In genomic region chr18:9701604-9702324, GRCh38 we compare ENCODE assay signal across 15 cellular contexts. TPM values are rescaled to one million over a fixed set of nuclear protein-coding genes. Genes with fewer than 3 reads are reported as not detected.
DNase-seq lines count a peak whose midpoint lies in the region; ATAC-seq and TF ChIP-seq lines count a peak whose summit lies in the region.
"Had no signal": no experiment of that assay in that cellular context is flagged by ENCODE, and none has a peak within 500 bp of the region (broad histone marks: within the 10 kb centered on the region; RNA-seq: fewer than 3 reads in every experiment).

No MANE protein-coding gene starts in this region.

- peak; percentile 66 for DNase-seq in activated CD4-positive, alpha-beta memory T cell treated with anti-CD3 and anti-CD28 coated beads for 36 hours
- DNase-seq in activated CD4-positive, alpha-beta memory T cell treated with anti-CD3 and anti-CD28 coated beads, Interleukin-2, amount 10 ng/mL, durations not matched to agents 7 days and 5 days = no peak
- DNase-seq in RWPE2 (ENCODE audit: low spot score) (no peak), memory B cell (ENCODE audit: low spot score in 2 of 2) (no peak), body of pancreas (no peak)
- DNase-seq: ACHN, DMS79 treated with DMSO at 0.1 percent for 48 hours, mesenchymal stem cell, NCI-H1436, psoas muscle, T-helper 17 cell, thyroid gland had no signal

- H3K27me3 Mint-ChIP-seq in activated CD4-positive, alpha-beta memory T cell treated with anti-CD3 and anti-CD28 coated beads for 36 hours = peaks cover 40% of the 10 kb centered on the region
- H3K27me3 Mint-ChIP-seq in activated CD4-positive, alpha-beta memory T cell treated with anti-CD3 and anti-CD28 coated beads, Interleukin-2, amount 10 ng/mL, durations not matched to agents 7 days and 5 days = peaks cover 52% of the 10 kb centered on the region
- H3K27me3 Mint-ChIP-seq in memory B cell = no peaks in the 10 kb centered on the region

- H3K27ac ChIP-seq in RWPE2 (ENCODE audit: poor library complexity, severe bottlenecking) (no peak overlapping the region), body of pancreas (peak overlapping the region in 1 of 4 donors; percentile 32)
- H3K27ac ChIP-seq: psoas muscle had no signal

- CTCF ChIA-PET in activated CD4-positive, alpha-beta memory T cell treated with anti-CD3 and anti-CD28 coated beads for 36 hours (lab: Charles Lee) = no interaction called here
- CTCF ChIA-PET in activated CD4-positive, alpha-beta memory T cell treated with anti-CD3 and anti-CD28 coated beads, Interleukin-2, amount 10 ng/mL, durations not matched to agents 7 days and 5 days (lab: Charles Lee) = no interaction called here

- ATAC-seq in GM21360 (IDR thresholded peaks at IDR 0.05; ENCODE audit: unreplicated experiment) (peak; percentile 36), RWPE2 (ENCODE audit: low read depth) (peak; percentile 42; the same call in 1 of the 3 replicates), memory B cell (ENCODE audit: low read depth) (peak; percentile 71), GM21381 (IDR thresholded peaks at IDR 0.05; ENCODE audit: unreplicated experiment) (no peak), body of pancreas (no peak), HG03135 (IDR thresholded peaks at IDR 0.05; ENCODE audit: unreplicated experiment) (no peak)
- ATAC-seq: psoas muscle, T-helper 17 cell had no signal

- no peaks in the 10 kb centered on the region for H3K36me3 ChIP-seq in RWPE2 (ENCODE audit: low read depth)
- no peaks in the 10 kb centered on the region for H3K36me3 ChIP-seq in body of pancreas (replicated peaks in 1 of 2; ENCODE audit: insufficient read depth in 1 of 2, low read depth in 2 of 2)
- H3K36me3 ChIP-seq: thyroid gland had no signal

- POLR2A ChIA-PET in activated CD4-positive, alpha-beta memory T cell treated with anti-CD3 and anti-CD28 coated beads for 36 hours (lab: Charles Lee) = no interaction called here
- POLR2A ChIA-PET in activated CD4-positive, alpha-beta memory T cell treated with anti-CD3 and anti-CD28 coated beads, Interleukin-2, amount 10 ng/mL, durations not matched to agents 7 days and 5 days (lab: Charles Lee) = no interaction called here

- no peak for TF ChIP-seq POLR2A in body of pancreas (IDR thresholded peaks at IDR 0.05)

- peaks cover 17% of the 10 kb centered on the region for H3K4me1 Mint-ChIP-seq in activated CD4-positive, alpha-beta memory T cell treated with anti-CD3 and anti-CD28 coated beads for 36 hours (ENCODE audit: low read depth)
- H3K4me1 Mint-ChIP-seq in activated CD4-positive, alpha-beta memory T cell treated with anti-CD3 and anti-CD28 coated beads, Interleukin-2, amount 10 ng/mL, durations not matched to agents 7 days and 5 days = peaks cover 13% of the 10 kb centered on the region
- H3K4me1 Mint-ChIP-seq in memory B cell = peaks cover 23% of the 10 kb centered on the region

- no peaks in the 10 kb centered on the region for H3K9me3 Mint-ChIP-seq in activated CD4-positive, alpha-beta memory T cell treated with anti-CD3 and anti-CD28 coated beads for 36 hours
- H3K9me3 Mint-ChIP-seq in activated CD4-positive, alpha-beta memory T cell treated with anti-CD3 and anti-CD28 coated beads, Interleukin-2, amount 10 ng/mL, durations not matched to agents 7 days and 5 days = no peaks in the 10 kb centered on the region
- H3K9me3 Mint-ChIP-seq in memory B cell = no peaks in the 10 kb centered on the region

- H3K4me3 ChIP-seq in RWPE2 (ENCODE audit: severe bottlenecking) (no peak overlapping the region), body of pancreas (no peak overlapping the region)
- H3K4me3 ChIP-seq: psoas muscle, thyroid gland had no signal

- no peaks in the 10 kb centered on the region for H3K27me3 ChIP-seq in RWPE2 (ENCODE audit: insufficient read depth, poor library complexity, severe bottlenecking)
- no peaks in the 10 kb centered on the region for H3K27me3 ChIP-seq in body of pancreas
- H3K27me3 ChIP-seq: thyroid gland had no signal

- TF ChIP-seq CTCF in RWPE2 (IDR thresholded peaks at IDR 0.05; ENCODE audit: poor library complexity, severe bottlenecking) (no peak), body of pancreas (IDR thresholded peaks at IDR 0.05) (no peak)

- H3K27ac Mint-ChIP-seq in activated CD4-positive, alpha-beta memory T cell treated with anti-CD3 and anti-CD28 coated beads for 36 hours = no peak overlapping the region
- H3K27ac Mint-ChIP-seq in activated CD4-positive, alpha-beta memory T cell treated with anti-CD3 and anti-CD28 coated beads, Interleukin-2, amount 10 ng/mL, durations not matched to agents 7 days and 5 days = no peak overlapping the region
- H3K27ac Mint-ChIP-seq in memory B cell = peak overlapping the region; percentile 41
- H3K27ac Mint-ChIP-seq: T-helper 17 cell had no signal

- intact Hi-C loops in activated CD4-positive, alpha-beta memory T cell treated with anti-CD3 and anti-CD28 coated beads for 36 hours (cut with micrococcal nuclease) = loop anchor here (5.0 kb wide), 1 partner anchor 176 kb away; no protein-coding TSS in a partner anchor
- intact Hi-C loops in body of pancreas (cut with DNase I) = no loop called here

- H3K4me3 Mint-ChIP-seq in activated CD4-positive, alpha-beta memory T cell treated with anti-CD3 and anti-CD28 coated beads for 36 hours = no peak overlapping the region
- H3K4me3 Mint-ChIP-seq in activated CD4-positive, alpha-beta memory T cell treated with anti-CD3 and anti-CD28 coated beads, Interleukin-2, amount 10 ng/mL, durations not matched to agents 7 days and 5 days = no peak overlapping the region
- H3K4me3 Mint-ChIP-seq in memory B cell = no peak overlapping the region
- H3K4me3 Mint-ChIP-seq: T-helper 17 cell had no signal

- H3K9me3 ChIP-seq in RWPE2 (ENCODE audit: severe bottlenecking) (no peaks in the 10 kb centered on the region), body of pancreas (no peaks in the 10 kb centered on the region)
- H3K9me3 ChIP-seq: psoas muscle, thyroid gland had no signal

- H3K36me3 Mint-ChIP-seq in activated CD4-positive, alpha-beta memory T cell treated with anti-CD3 and anti-CD28 coated beads for 36 hours = no peaks in the 10 kb centered on the region
- H3K36me3 Mint-ChIP-seq in activated CD4-positive, alpha-beta memory T cell treated with anti-CD3 and anti-CD28 coated beads, Interleukin-2, amount 10 ng/mL, durations not matched to agents 7 days and 5 days (ENCODE audit: low read depth) = no peaks in the 10 kb centered on the region
- H3K36me3 Mint-ChIP-seq in memory B cell = no peaks in the 10 kb centered on the region

- 85 to 87% methylated on average over 10 of the region's 10 CpGs for WGBS in body of pancreas, 2 donors

- peaks cover 21% of the 10 kb centered on the region for H3K4me1 ChIP-seq in RWPE2 (ENCODE audit: insufficient read depth, poor library complexity, severe bottlenecking)
- no peaks in the 10 kb centered on the region for H3K4me1 ChIP-seq in body of pancreas
- H3K4me1 ChIP-seq: psoas muscle, thyroid gland had no signal

RNA-seq across cellular contexts. Expression of gene RAB31, which starts 6.3 kb away (rescaled TPM):
- total RNA-seq in activated CD4-positive, alpha-beta memory T cell treated with anti-CD3 and anti-CD28 coated beads for 36 hours = under 1 TPM; 0.58 to 0.71 TPM
- total RNA-seq in activated CD4-positive, alpha-beta memory T cell treated with anti-CD3 and anti-CD28 coated beads, Interleukin-2, amount 10 ng/mL, durations not matched to agents 7 days and 5 days = 1 to 10 TPM; 3.5 to 4.9 TPM
- 1 to 10 TPM; 4.3 to 8.0 TPM for total RNA-seq in body of pancreas

Comparison
In these comparisons a context has a peak if more than half of its experiments do, and no peak if none do; other contexts are left out.
1. ATAC-seq: peak in GM21360 (single experiment), RWPE2 (single experiment) and memory B cell (single experiment); none in GM21381 (single experiment), body of pancreas (single experiment) and HG03135 (single experiment).